In the genomic region with DNA sequence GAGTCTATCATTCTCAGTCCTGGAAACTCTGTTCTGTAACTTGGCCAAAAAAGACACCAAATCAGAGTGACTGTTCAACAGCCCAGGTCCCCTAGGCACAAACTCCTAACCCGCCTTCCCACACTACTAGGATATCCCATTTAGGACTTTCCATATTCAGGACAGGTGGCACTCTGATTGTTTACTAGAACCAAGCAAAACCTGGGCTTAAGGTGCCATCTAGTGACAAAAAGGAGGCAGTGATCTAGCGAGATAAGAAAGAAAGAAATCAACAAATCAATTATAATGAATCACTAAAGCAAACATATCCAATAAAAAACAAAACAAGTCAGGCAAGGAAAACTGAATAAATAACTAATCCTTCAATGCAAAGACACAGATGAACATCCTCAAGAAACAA, we compare ENCODE assay signal across 8 cellular contexts.
DNase-seq lines count a peak whose midpoint lies in the region; ATAC-seq and TF ChIP-seq lines count a peak whose summit lies in the region.

No MANE protein-coding gene starts in this region.

- no peak overlapping the region for H3K4me3 ChIP-seq in AG04450 (ENCODE audit: low read depth, low read length)
- H3K4me3 ChIP-seq in GM23338, result no peak overlapping the region
- no peak overlapping the region for H3K4me3 ChIP-seq in Peyer's patch
- H3K4me3 ChIP-seq in fibroblast of villous mesenchyme (ENCODE audit: low read depth, low read length), result no peak overlapping the region
- H3K4me3 ChIP-seq in testis, result no peak overlapping the region

- intact Hi-C loops in testis (cut with DNase I; ENCODE audit: low total_unique reads), result no loop called here

- H3K4me1 Mint-ChIP-seq in GM23338, result no peaks in the 10 kb centered on the region

- no peaks in the 10 kb centered on the region for H3K27me3 ChIP-seq in AG04450 (ENCODE audit: control insufficient read depth, insufficient read depth, low read length)
- no peaks in the 10 kb centered on the region for H3K27me3 ChIP-seq in GM23338 (ENCODE audit: insufficient read depth)
- H3K27me3 ChIP-seq in Peyer's patch, result no peaks in the 10 kb centered on the region
- no peaks in the 10 kb centered on the region for H3K27me3 ChIP-seq in testis

- H3K36me3 Mint-ChIP-seq in GM23338 (ENCODE audit: low read depth), result peaks cover 7% of the 10 kb centered on the region; the same call in 2 of the 3 replicates

- H3K27ac ChIP-seq in AG04450 (ENCODE audit: low read depth, low read length), result no peak overlapping the region
- H3K27ac ChIP-seq in GM23338 (ENCODE audit: low read depth), result no peak overlapping the region
- H3K27ac ChIP-seq in Peyer's patch, result no peak overlapping the region
- no peak overlapping the region for H3K27ac ChIP-seq in testis

- H3F3A ChIP-seq in GM23338 (replicated peaks; ENCODE audit: low read depth), result no peaks in the 10 kb centered on the region

- no peaks in the 10 kb centered on the region for H3K9me2 ChIP-seq in GM23338 (ENCODE audit: insufficient read depth)

- TF ChIP-seq POLR2A in Peyer's patch (IDR thresholded peaks at IDR 0.05), result no peak
- no peak for TF ChIP-seq POLR2A in testis (IDR thresholded peaks at IDR 0.05)

- POLR2A ChIA-PET in AG04450 (lab: Yijun Ruan, JAX), result no interaction called here

- peak; percentile 97 for ATAC-seq in GM23338
- ATAC-seq in activated CD4-positive, CD25-positive, alpha-beta regulatory T cell treated with anti-CD3 and anti-CD28 coated beads, Interleukin-2, amount 50 U/mL, for 24 hours, result no peak

- H3K36me3 ChIP-seq in GM23338 (ENCODE audit: insufficient read depth) (no peaks in the 10 kb centered on the region), Peyer's patch (no peaks in the 10 kb centered on the region), testis (ENCODE audit: low read depth, missing control alignments) (no peaks in the 10 kb centered on the region)

- no peak overlapping the region for H3K27ac Mint-ChIP-seq in GM23338

- no peak overlapping the region for H2AFZ ChIP-seq in GM23338

- no peaks in the 10 kb centered on the region for H4K20me1 ChIP-seq in GM23338 (replicated peaks; ENCODE audit: insufficient read depth)

- H3K4me1 ChIP-seq in GM23338 (ENCODE audit: insufficient read depth), result no peaks in the 10 kb centered on the region
- H3K4me1 ChIP-seq in Peyer's patch, result no peaks in the 10 kb centered on the region
- no peaks in the 10 kb centered on the region for H3K4me1 ChIP-seq in testis

- no peaks in the 10 kb centered on the region for H3K27me3 Mint-ChIP-seq in GM23338 (ENCODE audit: insufficient read depth, low read depth, poor library complexity)

- CTCF ChIA-PET in AG04450 (lab: Charles Lee), result no interaction called here

- peaks cover 9% of the 10 kb centered on the region; the same call in 2 of the 3 replicates for H3K9me3 Mint-ChIP-seq in GM23338

- TF ChIP-seq CTCF in AG04450 (IDR thresholded peaks at IDR 0.05; ENCODE audit: low read depth, low read length) (peak; percentile 58), GM23338 (conservative IDR thresholded peaks at IDR 0.05; ENCODE audit: low read depth in 2 of 2) (peak; percentile 90 to 96), Peyer's patch (IDR thresholded peaks at IDR 0.05) (peak in 4 of 6 experiments; percentile 31 to 91 (median 86)), fibroblast of villous mesenchyme (IDR thresholded peaks at IDR 0.05; ENCODE audit: insufficient read depth, low read depth, low read length) (peak; percentile 50), testis (IDR thresholded peaks at IDR 0.05) (no peak)

- H3K4me3 Mint-ChIP-seq in GM23338, result no peak overlapping the region

- WGBS in testis, 2 donors, result 73 to 88% methylated on average over 2 of the region's 2 CpGs

- H3K79me2 ChIP-seq in GM23338 (replicated peaks; ENCODE audit: insufficient read depth), result no peaks in the 10 kb centered on the region

- H3K4me2 ChIP-seq in GM23338, result no peak overlapping the region

- H3K9me3 ChIP-seq in AG04450 (ENCODE audit: control insufficient read depth, insufficient read depth, low read length) (peaks cover 4% of the 10 kb centered on the region; the same call in 1 of the 2 replicates), Peyer's patch (peaks cover 0 to 4% (median 2%) of the 10 kb centered on the region in 4 donors), testis (no peaks in the 10 kb centered on the region)

- DNase-seq in AG04450 (ENCODE audit: low read depth, low spot score) (peak; percentile 7), GM23338 (ENCODE audit: low spot score) (peak; percentile 86), Peyer's patch (no peak), fibroblast of villous mesenchyme (ENCODE audit: low read depth) (peak; percentile 24), NCI-H2227 treated with DMSO at 0.1 percent for 48 hours (lab: John Stamatoyannopoulos, UW) (no peak), testis (no peak)
- no peak for DNase-seq in activated CD8-positive, alpha-beta memory T cell treated with anti-CD3 and anti-CD28 coated beads for 24 hours

TF ChIP-seq in GM23338, 12 proteins besides CTCF, POLR2A, EP300 and RAD21:
- TF ChIP-seq, protein P1, sequence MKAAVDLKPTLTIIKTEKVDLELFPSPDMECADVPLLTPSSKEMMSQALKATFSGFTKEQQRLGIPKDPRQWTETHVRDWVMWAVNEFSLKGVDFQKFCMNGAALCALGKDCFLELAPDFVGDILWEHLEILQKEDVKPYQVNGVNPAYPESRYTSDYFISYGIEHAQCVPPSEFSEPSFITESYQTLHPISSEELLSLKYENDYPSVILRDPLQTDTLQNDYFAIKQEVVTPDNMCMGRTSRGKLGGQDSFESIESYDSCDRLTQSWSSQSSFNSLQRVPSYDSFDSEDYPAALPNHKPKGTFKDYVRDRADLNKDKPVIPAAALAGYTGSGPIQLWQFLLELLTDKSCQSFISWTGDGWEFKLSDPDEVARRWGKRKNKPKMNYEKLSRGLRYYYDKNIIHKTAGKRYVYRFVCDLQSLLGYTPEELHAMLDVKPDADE (IDR thresholded peaks at IDR 0.05), result no peak
- TF ChIP-seq POLR2AphosphoS5 (IDR thresholded peaks at IDR 0.05; ENCODE audit: low read depth) (no peak), NANOG (IDR thresholded peaks at IDR 0.05; ENCODE audit: borderline replicate concordance) (no peak)

Comparison
In these comparisons a context has a peak if more than half of its experiments do, and no peak if none do; other contexts are left out.
1. DNase-seq: peak in AG04450 (single experiment), GM23338 (single experiment) and fibroblast of villous mesenchyme (single experiment); none in Peyer's patch (0 of 3), NCI-H2227 treated with DMSO at 0.1 percent for 48 hours (single experiment), testis (single experiment) and activated CD8-positive, alpha-beta memory T cell treated with anti-CD3 and anti-CD28 coated beads for 24 hours (single experiment).
2. CTCF ChIP-seq: peak in AG04450 (single experiment), GM23338 (2 of 2), Peyer's patch (4 of 6) and fibroblast of villous mesenchyme (single experiment); none in testis (0 of 3).